ENCODE assay signal across 9 cellular contexts in genomic region chr20:62366370-62367135, GRCh38. TPM values are rescaled to one million over a fixed set of nuclear protein-coding genes. Genes with fewer than 3 reads are reported as not detected.
DNase-seq lines count a peak whose midpoint lies in the region; ATAC-seq and TF ChIP-seq lines count a peak whose summit lies in the region.
"Had no signal": no experiment of that assay in that cellular context is flagged by ENCODE, and none has a peak within 500 bp of the region (broad histone marks: within the 10 kb centered on the region; RNA-seq: fewer than 3 reads in every experiment).

No MANE protein-coding gene starts in this region.

- peak; percentile 55 for ATAC-seq in memory B cell (ENCODE audit: low read depth)
- ATAC-seq in aorta (ENCODE audit: low FRiP score) = no peak
- ATAC-seq in GM19395 (IDR thresholded peaks at IDR 0.05; ENCODE audit: unreplicated experiment) = no peak

- H3K27ac Mint-ChIP-seq in Calu3 (ENCODE audit: unreplicated experiment) (peak overlapping the region; percentile 94), memory B cell (no peak overlapping the region)
- H3K27ac Mint-ChIP-seq: naive thymus-derived CD8-positive, alpha-beta T cell had no signal

- H3K36me3 ChIP-seq in aorta (ENCODE audit: control insufficient read depth in 1 of 2, insufficient read depth in 2 of 2, low read length in 1 of 2) = peaks cover 0 to 1% of the 10 kb centered on the region in 2 donors

- no peaks in the 10 kb centered on the region for H3K9me3 Mint-ChIP-seq in Calu3 (ENCODE audit: low read depth, unreplicated experiment)
- no peaks in the 10 kb centered on the region for H3K9me3 Mint-ChIP-seq in memory B cell
- H3K9me3 Mint-ChIP-seq: naive thymus-derived CD8-positive, alpha-beta T cell had no signal

- TF ChIP-seq CTCF in Calu3 (IDR thresholded peaks at IDR 0.05; ENCODE audit: unreplicated experiment) = peak; percentile 7

- H3K36me3 Mint-ChIP-seq in Calu3 (ENCODE audit: insufficient read depth, unreplicated experiment) (peaks cover 82% of the 10 kb centered on the region), memory B cell (no peaks in the 10 kb centered on the region)

- CTCF ChIA-PET in Calu3 (lab: Charles Lee) = interaction anchor here (1.5 to 5.9 kb wide), 5 partner anchors 9 to 64 kb away, joined by 5 to 33 read pairs (median 18); partner anchors contain the start of genes ADRM1 and RPS21

- intact Hi-C loops in Calu3 (cut with micrococcal nuclease; ENCODE audit: unreplicated experiment) (no loop called here), aorta (cut with DNase I) (no loop called here), posterior vena cava (cut with DNase I) (loop anchor here in 1 of 2 donors (10.0 kb wide), 1 partner anchor 52 kb away; no protein-coding TSS in a partner anchor)

- H3K4me1 ChIP-seq in aorta (ENCODE audit: control insufficient read depth in 1 of 2, insufficient read depth in 2 of 2, low read length in 2 of 2) = no peaks in the 10 kb centered on the region

- no peaks in the 10 kb centered on the region for H3K27me3 ChIP-seq in aorta (ENCODE audit: control insufficient read depth in 1 of 2, insufficient read depth in 2 of 2, low read length in 1 of 2)

- H3K4me1 Mint-ChIP-seq in Calu3 (ENCODE audit: low read depth, unreplicated experiment) (peaks cover 55% of the 10 kb centered on the region), memory B cell (peaks cover 19% of the 10 kb centered on the region)

- DNase-seq in Calu3 = peak; percentile 90
- DNase-seq in NCI-H128 (lab: John Stamatoyannopoulos, UW; ENCODE audit: unreplicated experiment) = peak; percentile 34
- peak; percentile 27 to 48 for DNase-seq in memory B cell (ENCODE audit: low spot score in 2 of 2)
- peak; percentile 56 to 82 for DNase-seq in aorta
- DNase-seq in SKM-1 (lab: John Stamatoyannopoulos, UW; ENCODE audit: unreplicated experiment) = no peak
- DNase-seq in posterior vena cava (ENCODE audit: low spot score) = no peak

- H3K4me3 ChIP-seq in aorta (ENCODE audit: low read length in 2 of 2) = peak overlapping the region; percentile 73 to 88

- H3K27me3 Mint-ChIP-seq in Calu3 (ENCODE audit: unreplicated experiment) = no peaks in the 10 kb centered on the region
- H3K27me3 Mint-ChIP-seq in memory B cell = peaks cover 1% of the 10 kb centered on the region

- H3K27ac ChIP-seq in cingulate gyrus (ENCODE audit: low read depth, low read length) (peak overlapping the region; percentile 79), aorta (ENCODE audit: low read depth in 1 of 2, low read length in 2 of 2) (peak overlapping the region; percentile 8 to 43)

- no peaks in the 10 kb centered on the region for H3K9me3 ChIP-seq in aorta (ENCODE audit: control insufficient read depth, low read length)

- 1 to 2% methylated on average over 28 to 72 of the region's 72 CpGs for WGBS in aorta, 2 donors

- no TSS peak for BruUV-seq in Calu3 (replicated peaks; lab: Mats Ljungman, UMichigan)

- H3K4me3 Mint-ChIP-seq in Calu3 (ENCODE audit: low read depth, unreplicated experiment) (peak overlapping the region; percentile 79), memory B cell (peak overlapping the region; percentile 56)

RNA-seq across cellular contexts. Expression of gene LAMA5, which starts 0.6 kb away (rescaled TPM):
- 740 and 763 TPM in 2 replicates for total RNA-seq in Calu3 (2022)
- total RNA-seq in aorta = 100 to 1,000 TPM; 361 to 395 TPM
- 100 to 1,000 TPM in 1 of 2 donors, 10 to 100 TPM in 1; 52.2 to 345 TPM for polyA plus RNA-seq in aorta
- 100 to 1,000 TPM; 131 to 183 TPM for total RNA-seq in posterior vena cava

RNA-seq across cellular contexts. Expression of gene RPS21, which starts 20.4 kb away (rescaled TPM):
- total RNA-seq in Calu3 (2022) (1,920 and 1,936 TPM in 2 replicates), aorta (1,000 to 10,000 TPM in 1 of 2 donors, 100 to 1,000 TPM in 1; 965 to 1,002 TPM), posterior vena cava (1,000 to 10,000 TPM; 1,227 to 1,253 TPM)
- polyA plus RNA-seq in aorta = 1,000 to 10,000 TPM; 4,520 to 6,824 TPM

RNA-seq across cellular contexts. Expression of gene CABLES2, which starts 40.5 kb away (rescaled TPM):
- 12.2 and 13.6 TPM in 2 replicates for total RNA-seq in Calu3 (2022)
- 1 to 10 TPM; 3.0 to 4.2 TPM for total RNA-seq in aorta
- polyA plus RNA-seq in aorta = 1 to 10 TPM; 1.8 to 2.1 TPM
- 1 to 10 TPM; 3.4 to 3.8 TPM for total RNA-seq in posterior vena cava

Comparison
In these comparisons a context has a peak if more than half of its experiments do, and no peak if none do; other contexts are left out.
1. DNase-seq: peak in Calu3 (single experiment), NCI-H128 (single experiment), memory B cell (2 of 2) and aorta (2 of 2); none in SKM-1 (single experiment) and posterior vena cava (single experiment).